Comparison of ENCODE assay signal across 10 cellular contexts in the genomic region with DNA sequence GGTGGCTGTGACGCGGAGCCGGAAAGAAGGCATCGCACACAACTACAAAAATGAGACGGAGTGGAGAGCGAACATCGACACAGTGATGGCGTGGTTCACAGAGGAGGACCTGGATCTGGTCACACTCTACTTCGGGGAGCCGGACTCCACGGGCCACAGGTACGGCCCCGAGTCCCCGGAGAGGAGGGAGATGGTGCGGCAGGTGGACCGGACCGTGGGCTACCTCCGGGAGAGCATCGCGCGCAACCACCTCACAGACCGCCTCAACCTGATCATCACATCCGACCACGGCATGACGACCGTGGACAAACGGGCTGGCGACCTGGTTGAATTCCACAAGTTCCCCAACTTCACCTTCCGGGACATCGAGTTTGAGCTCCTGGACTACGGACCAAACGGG. TPM values are rescaled to one million over a fixed set of nuclear protein-coding genes. Genes with fewer than 3 reads are reported as not detected.
"Had no signal": no experiment of that assay in that cellular context is flagged by ENCODE, and none has a peak within 500 bp of the region (broad histone marks: within the 10 kb centered on the region; RNA-seq: fewer than 3 reads in every experiment).

No MANE protein-coding gene starts in this region.

- H3K27ac ChIP-seq: KMS-11 had no signal

- FAIRE-seq: H1, H54, HTR-8/SVneo had no signal

- H2AFZ ChIP-seq: GM23338 had no signal

- H3K9me3 ChIP-seq: HAP-1 had no signal

- H3K4me3 ChIP-seq: GM23338, HAP-1 had no signal

- ATAC-seq: GM23338, HCT116 had no signal

- H3K4me2 ChIP-seq: GM23338, KMS-11 had no signal

- DNase-seq: HFFc6, KBM-7 had no signal

- H3K4me1 ChIP-seq: HAP-1 had no signal

- H3K36me3 ChIP-seq: HAP-1 had no signal

- H3K9ac ChIP-seq: KMS-11 had no signal

RNA-seq across cellular contexts. Expression of a gene that starts 4.4 kb away (rescaled TPM):
- total RNA-seq: GM23338, H1, HFFc6, HT-29 had no signal
- polyA plus RNA-seq: GM23338, H1 had no signal
